Comparison of ENCODE assay signal across 1 cellular context in the genomic region with DNA sequence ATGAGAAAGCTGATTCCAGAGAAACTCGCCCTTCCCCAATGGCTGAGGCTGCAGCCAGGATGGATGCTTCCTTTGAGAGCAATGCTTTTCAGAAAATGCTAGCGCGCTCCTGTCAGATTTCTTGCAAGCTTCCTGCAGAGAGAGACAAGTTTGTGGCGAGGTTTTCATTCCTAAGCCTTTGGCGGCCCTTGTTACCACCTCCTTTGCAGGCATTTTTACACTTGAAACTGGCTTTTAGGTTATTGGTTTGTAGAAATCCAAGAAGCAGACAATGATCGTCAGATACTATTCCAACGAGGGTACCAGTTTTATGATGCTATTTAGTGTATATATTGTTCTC.
TF ChIP-seq lines count a peak whose summit lies in the region.

No MANE protein-coding gene starts in this region.

TF ChIP-seq in H1, 55 proteins besides CTCF, POLR2A, EP300 and RAD21:
- TF ChIP-seq SIN3A (conservative IDR thresholded peaks at IDR 0.05 in 1 of 2, IDR thresholded peaks at IDR 0.05 in 1 of 2; ENCODE audit: low read depth in 1 of 2, low read length in 2 of 2) (no peak), CBX8 (IDR thresholded peaks at IDR 0.05; ENCODE audit: borderline replicate concordance, low read depth, low read length) (no peak), EZH2 (IDR thresholded peaks at IDR 0.05; ENCODE audit: low read depth, low read length, severe bottlenecking) (peak; percentile 22), MAX (IDR thresholded peaks at IDR 0.05) (no peak), JUND (IDR thresholded peaks at IDR 0.05; ENCODE audit: low read length) (no peak), SUZ12 (IDR thresholded peaks at IDR 0.05; ENCODE audit: low read length) (peak; percentile 21; the same call in 1 of the 2 replicates), CTBP2 (IDR thresholded peaks at IDR 0.05; ENCODE audit: borderline replicate concordance, insufficient read depth, insufficient read length, low read length) (no peak), HDAC6 (IDR thresholded peaks at IDR 0.05; ENCODE audit: low read depth, low read length) (no peak), ZNF274 (IDR thresholded peaks at IDR 0.05; ENCODE audit: borderline replicate concordance, extremely low read depth, low read length) (no peak)
